Comparison of ENCODE assay signal across 9 cellular contexts in the genomic region with DNA sequence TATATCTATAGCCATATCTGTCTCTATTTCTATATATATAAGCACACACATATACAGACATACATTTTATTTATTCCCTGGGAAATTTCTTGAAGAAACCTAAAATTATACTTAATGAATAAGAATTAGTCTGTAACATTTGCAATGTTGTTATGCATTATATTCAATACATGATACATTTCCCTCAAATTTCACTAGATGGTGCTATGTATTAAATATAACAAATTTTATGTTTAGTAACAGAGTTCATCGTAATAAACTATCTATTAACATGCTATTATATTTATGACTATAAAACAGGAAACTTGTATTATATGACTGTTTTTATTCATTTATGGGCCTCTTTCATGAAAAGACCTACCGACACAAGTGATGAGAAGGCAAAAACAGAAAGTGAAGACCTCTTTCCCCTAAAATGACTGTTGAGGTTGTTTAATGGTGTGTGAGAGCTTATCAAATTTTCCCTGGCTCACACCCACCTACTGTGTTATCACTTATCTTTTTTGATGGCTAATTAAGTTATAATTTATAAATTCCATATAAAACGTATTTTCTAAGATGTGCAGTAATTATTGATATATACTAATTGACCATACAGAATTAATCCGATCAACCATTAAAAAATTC.
A peak's percentile ranks its signal among the peaks of the same experiment; 100 is the strongest.
DNase-seq lines count a peak whose midpoint lies in the region; ATAC-seq and TF ChIP-seq lines count a peak whose summit lies in the region.
"Had no signal": no experiment of that assay in that cellular context is flagged by ENCODE, and none has a peak within 500 bp of the region (broad histone marks: within the 10 kb centered on the region; RNA-seq: fewer than 3 reads in every experiment).

No MANE protein-coding gene starts in this region.

- H3K9me3 ChIP-seq in endocrine pancreas (ENCODE audit: control insufficient read depth, low read length) = no peaks in the 10 kb centered on the region
- H3K9me3 ChIP-seq: thoracic aorta had no signal

- DNase-seq in NCI-H2196 (lab: John Stamatoyannopoulos, UW; ENCODE audit: unreplicated experiment) (peak; percentile 25), NCI-H2196 treated with DMSO at 0.1 percent for 48 hours (lab: John Stamatoyannopoulos, UW; ENCODE audit: unreplicated experiment) (no peak), NCI-H748 (lab: John Stamatoyannopoulos, UW; ENCODE audit: unreplicated experiment) (peak; percentile 56), superior temporal gyrus (ENCODE audit: extremely low spot score) (peak; percentile 81), omental fat pad (ENCODE audit: low spot score) (no peak)

- no peak for TF ChIP-seq CTCF in omental fat pad (IDR thresholded peaks at IDR 0.05)

- no peak overlapping the region for H3K27ac Mint-ChIP-seq in activated T-helper 17 cell treated with anti-CD3 and anti-CD28 coated beads, Interleukin-2, amount 50 U/mL, for 72 hours

- no peaks in the 10 kb centered on the region for H3K4me1 Mint-ChIP-seq in activated T-helper 17 cell treated with anti-CD3 and anti-CD28 coated beads, Interleukin-2, amount 50 U/mL, for 72 hours

- H3K9me3 Mint-ChIP-seq in activated T-helper 17 cell treated with anti-CD3 and anti-CD28 coated beads, Interleukin-2, amount 50 U/mL, for 72 hours = no peaks in the 10 kb centered on the region

- H3K27me3 Mint-ChIP-seq in activated T-helper 17 cell treated with anti-CD3 and anti-CD28 coated beads, Interleukin-2, amount 50 U/mL, for 72 hours = no peaks in the 10 kb centered on the region

- H3K4me3 Mint-ChIP-seq in activated T-helper 17 cell treated with anti-CD3 and anti-CD28 coated beads, Interleukin-2, amount 50 U/mL, for 72 hours = no peak overlapping the region

- no peaks in the 10 kb centered on the region for H3K36me3 ChIP-seq in endocrine pancreas (ENCODE audit: control insufficient read depth, insufficient read depth, low read length)
- H3K36me3 ChIP-seq: thoracic aorta had no signal

- H3K27me3 ChIP-seq in endocrine pancreas (ENCODE audit: control insufficient read depth, insufficient read depth, low read length) = no peaks in the 10 kb centered on the region

- H3K4me3 ChIP-seq in endocrine pancreas (ENCODE audit: control insufficient read depth, insufficient read depth, low read length) = peak overlapping the region; percentile 73
- H3K4me3 ChIP-seq: thoracic aorta had no signal

- no peaks in the 10 kb centered on the region for H3K36me3 Mint-ChIP-seq in activated T-helper 17 cell treated with anti-CD3 and anti-CD28 coated beads, Interleukin-2, amount 50 U/mL, for 72 hours (ENCODE audit: low read depth)

- no peak for ATAC-seq in activated T-helper 17 cell treated with anti-CD3 and anti-CD28 coated beads, Interleukin-2, amount 50 U/mL, for 72 hours (replicated peaks)
- ATAC-seq in HG03045 (IDR thresholded peaks at IDR 0.05; ENCODE audit: unreplicated experiment) (no peak), omental fat pad (ENCODE audit: low FRiP score) (no peak)

- no peak overlapping the region for H3K9ac ChIP-seq in endocrine pancreas (ENCODE audit: control insufficient read depth, insufficient read depth, low read length)

- peaks cover 3% of the 10 kb centered on the region for H3K4me1 ChIP-seq in endocrine pancreas (ENCODE audit: control insufficient read depth, insufficient read depth, low read length)

Comparison
In these comparisons a context has a peak if more than half of its experiments do, and no peak if none do; other contexts are left out.
1. DNase-seq: peak in NCI-H2196 (single experiment), NCI-H748 (single experiment) and superior temporal gyrus (single experiment); none in NCI-H2196 treated with DMSO at 0.1 percent for 48 hours (single experiment) and omental fat pad (single experiment).